Comparison of ENCODE assay signal across 17 cellular contexts in genomic region chr9:123419721-123420559, GRCh38.
"Had no signal": no experiment of that assay in that cellular context is flagged by ENCODE, and none has a peak within 500 bp of the region (broad histone marks: within the 10 kb centered on the region; RNA-seq: fewer than 3 reads in every experiment).

No MANE protein-coding gene starts in this region.

- H3K27ac ChIP-seq: coronary artery, heart left ventricle, parathyroid adenoma, tibial artery had no signal

- H3K9me3 Mint-ChIP-seq: activated CD4-positive, alpha-beta T cell treated with anti-CD3 and anti-CD28 coated beads, Interleukin-2, amount 10 ng/mL, durations not matched to agents 24 days and 14 days; activated naive CD4-positive, alpha-beta T cell treated with anti-CD3 and anti-CD28 coated beads, Interleukin-2, amount 50 U/mL, for 24 hours; activated T-cell treated with anti-CD3 and anti-CD28 coated beads, Interleukin-2, amount 50 U/mL, for 4 hours; naive thymus-derived CD8-positive, alpha-beta T cell had no signal

- H3K9me3 ChIP-seq: heart left ventricle, tibial artery had no signal

- H3K4me1 ChIP-seq: heart left ventricle, parathyroid adenoma, tibial artery had no signal

- H3K27me3 Mint-ChIP-seq: activated CD4-positive, alpha-beta T cell treated with anti-CD3 and anti-CD28 coated beads, Interleukin-2, amount 10 ng/mL, durations not matched to agents 24 days and 14 days; activated naive CD4-positive, alpha-beta T cell treated with anti-CD3 and anti-CD28 coated beads, Interleukin-2, amount 50 U/mL, for 24 hours; naive thymus-derived CD8-positive, alpha-beta T cell had no signal

- H3K4me1 Mint-ChIP-seq: activated naive CD4-positive, alpha-beta T cell treated with anti-CD3 and anti-CD28 coated beads, Interleukin-2, amount 50 U/mL, for 24 hours had no signal

- DNase-seq: activated CD4-positive, alpha-beta T cell treated with anti-CD3 and anti-CD28 coated beads, Interleukin-2, amount 10 ng/mL, durations not matched to agents 24 days and 14 days; activated CD8-positive, alpha-beta memory T cell treated with anti-CD3 and anti-CD28 coated beads, Interleukin-2, amount 50 U/mL, for 4 hours; activated T-cell treated with anti-CD3 and anti-CD28 coated beads, Interleukin-2, amount 50 U/mL, for 4 hours; amniotic stem cell; central memory CD4-positive, alpha-beta T cell; heart left ventricle; mesendoderm; stimulated activated CD4-positive, alpha-beta T cell treated with anti-CD3 and anti-CD28 coated beads, Interleukin-2, amount 100 ng/mL, for 24 hours; stimulated activated naive CD8-positive, alpha-beta T cell treated with anti-CD3 and anti-CD28 coated beads, Interleukin-15, Interleukin-2, amounts not matched to agents 100 U/mL and 50 U/mL, for 24 hours; substantia nigra; T-helper 1 cell; T-helper 9 cell had no signal

- H3K27me3 ChIP-seq: heart left ventricle, tibial artery had no signal

- H3K9ac ChIP-seq: parathyroid adenoma had no signal

- ATAC-seq: activated T-cell treated with anti-CD3 and anti-CD28 coated beads, Interleukin-2, amount 50 U/mL, for 4 hours; heart left ventricle; naive thymus-derived CD8-positive, alpha-beta T cell; stimulated activated naive CD8-positive, alpha-beta T cell treated with anti-CD3 and anti-CD28 coated beads, Interleukin-15, Interleukin-2, amounts not matched to agents 100 U/mL and 50 U/mL, for 24 hours had no signal

- H2AFZ ChIP-seq: parathyroid adenoma had no signal

- H3K4me3 ChIP-seq: coronary artery, heart left ventricle, tibial artery had no signal

- H3K4me3 Mint-ChIP-seq: activated CD4-positive, alpha-beta T cell treated with anti-CD3 and anti-CD28 coated beads, Interleukin-2, amount 10 ng/mL, durations not matched to agents 24 days and 14 days; activated naive CD4-positive, alpha-beta T cell treated with anti-CD3 and anti-CD28 coated beads, Interleukin-2, amount 50 U/mL, for 24 hours; activated T-cell treated with anti-CD3 and anti-CD28 coated beads, Interleukin-2, amount 50 U/mL, for 4 hours; naive thymus-derived CD8-positive, alpha-beta T cell had no signal

- H3K27ac Mint-ChIP-seq: activated CD4-positive, alpha-beta T cell treated with anti-CD3 and anti-CD28 coated beads, Interleukin-2, amount 10 ng/mL, durations not matched to agents 24 days and 14 days; activated naive CD4-positive, alpha-beta T cell treated with anti-CD3 and anti-CD28 coated beads, Interleukin-2, amount 50 U/mL, for 24 hours had no signal
